8 cellular contexts compared by ENCODE assay signal in the genomic region with DNA sequence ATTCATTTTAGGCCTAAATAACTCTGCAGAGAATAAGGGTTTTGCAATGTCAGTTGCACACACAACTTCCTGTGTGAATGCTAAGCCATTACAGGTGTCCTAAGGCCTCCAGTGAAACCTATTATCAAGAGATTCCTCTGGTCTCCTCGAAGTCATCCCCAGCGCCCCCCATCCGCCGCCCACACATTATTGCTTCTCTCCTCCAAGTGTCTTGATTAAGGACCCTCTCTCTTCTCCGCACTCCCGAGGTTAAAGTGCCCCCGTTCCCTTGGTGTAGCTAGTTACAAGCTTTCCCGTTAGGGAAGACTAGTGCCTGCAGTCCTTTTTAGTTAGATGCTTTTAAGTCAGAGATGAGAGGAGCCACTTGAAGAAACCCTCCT. TPM values are rescaled to one million over a fixed set of nuclear protein-coding genes. Genes with fewer than 3 reads are reported as not detected.
A peak's percentile ranks its signal among the peaks of the same experiment; 100 is the strongest.
DNase-seq lines count a peak whose midpoint lies in the region; ATAC-seq and TF ChIP-seq lines count a peak whose summit lies in the region.

No MANE protein-coding gene starts in this region.

- intact Hi-C loops in thyroid gland (cut with DNase I): no loop called here

- peak overlapping the region; percentile 96 to 100 (median 99) for H3K4me3 Mint-ChIP-seq in naive B cell

- no peak for TF ChIP-seq POLR2A in thyroid gland (IDR thresholded peaks at IDR 0.05)

- H3K27me3 Mint-ChIP-seq in naive B cell: peaks cover 0 to 4% (median 0%) of the 10 kb centered on the region in 3 donors

- H3K27me3 ChIP-seq in ectodermal cell (ENCODE audit: control insufficient read depth, insufficient read depth, low read length, poor library complexity, severe bottlenecking) (peaks cover 50% of the 10 kb centered on the region), thyroid gland (no peaks in the 10 kb centered on the region)

- H3K9me3 ChIP-seq in ectodermal cell (ENCODE audit: control insufficient read depth, low read length): no peaks in the 10 kb centered on the region
- no peaks in the 10 kb centered on the region for H3K9me3 ChIP-seq in thyroid gland

- no peak for TF ChIP-seq CTCF in thyroid gland (IDR thresholded peaks at IDR 0.05)

- 5 to 7% methylated on average over 8 of the region's 8 CpGs for WGBS in ectodermal cell, 2 experiments
- 20 to 25% methylated on average over 8 of the region's 8 CpGs for WGBS in thyroid gland, 2 donors

- peak overlapping the region; percentile 99 to 100 (median 100) for H3K27ac Mint-ChIP-seq in naive B cell

- H3K4me3 ChIP-seq in ectodermal cell (ENCODE audit: insufficient read depth, low read depth, low read length) (peak overlapping the region; percentile 77), thyroid gland (replicated peaks in 1 of 3) (peak overlapping the region; percentile 89 to 95 (median 91))

- no peaks in the 10 kb centered on the region for H3K36me3 Mint-ChIP-seq in naive B cell

- no peaks in the 10 kb centered on the region for H3K9me3 Mint-ChIP-seq in naive B cell

- peaks cover 38 to 54% (median 47%) of the 10 kb centered on the region in 3 donors for H3K4me1 Mint-ChIP-seq in naive B cell

- H3K27ac ChIP-seq in ectodermal cell (ENCODE audit: insufficient read depth, low read depth, low read length, poor library complexity, severe bottlenecking): no peak overlapping the region
- H3K27ac ChIP-seq in thyroid gland: peak overlapping the region; percentile 96 to 98 (median 97)

- no peak for ATAC-seq in naive B cell (ENCODE audit: low read depth in 2 of 2)
- no peak for ATAC-seq in HG02970 (IDR thresholded peaks at IDR 0.05; ENCODE audit: low FRiP score, unreplicated experiment)
- ATAC-seq in HG03039 (IDR thresholded peaks at IDR 0.05; ENCODE audit: unreplicated experiment): no peak

- DNase-seq in SIG-M5 treated with dmso at 0.1 percent for 504 hours (lab: John Stamatoyannopoulos, UW; ENCODE audit: unreplicated experiment): peak; percentile 44
- DNase-seq in SIG-M5 (lab: John Stamatoyannopoulos, UW): no peak
- peak; percentile 33 for DNase-seq in activated CD4-positive, alpha-beta T cell treated with anti-CD3 and anti-CD28 coated beads, Interleukin-2, amount 50 U/mL, for 1 hour
- no peak for DNase-seq in naive B cell
- DNase-seq in thyroid gland: peak; percentile 5 to 21

- H3K36me3 ChIP-seq in ectodermal cell (ENCODE audit: control insufficient read depth, insufficient read depth, low read length) (no peaks in the 10 kb centered on the region), thyroid gland (no peaks in the 10 kb centered on the region)

- H3K4me1 ChIP-seq in ectodermal cell (ENCODE audit: control insufficient read depth, insufficient read depth, low read length) (peaks cover 18% of the 10 kb centered on the region), thyroid gland (peaks cover 11% of the 10 kb centered on the region in 2 donors)

RNA-seq across cellular contexts. Expression of a gene that starts 1.2 kb away (rescaled TPM):
- polyA plus RNA-seq in ectodermal cell (2013, experiment 1 of 4): 2.3 TPM
- polyA plus RNA-seq in ectodermal cell (2013, experiment 2 of 4): 2.6 TPM
- polyA plus RNA-seq in ectodermal cell (2013, experiment 3 of 4): 1.7 TPM
- 1.7 TPM for polyA plus RNA-seq in ectodermal cell (2013, experiment 4 of 4)
- polyA plus RNA-seq in naive B cell (ENCODE audit: low read depth in 6 of 6): 10 to 100 TPM in 1 of 6 donors, 1 to 10 TPM in 5; 2.7 to 10.2 (median 5.4) TPM
- 10 to 100 TPM; 23.3 to 41.8 (median 26.4) TPM for total RNA-seq in thyroid gland

Comparison
In these comparisons a context has a peak if more than half of its experiments do, and no peak if none do; other contexts are left out.
1. DNase-seq: peak in SIG-M5 treated with dmso at 0.1 percent for 504 hours (single experiment), activated CD4-positive, alpha-beta T cell treated with anti-CD3 and anti-CD28 coated beads, Interleukin-2, amount 50 U/mL, for 1 hour (single experiment) and thyroid gland (2 of 2); none in SIG-M5 (single experiment) and naive B cell (single experiment).